Comparison of ENCODE assay signal across 11 cellular contexts in genomic region chr11:79304599-79305212, GRCh38.
DNase-seq lines count a peak whose midpoint lies in the region; TF ChIP-seq lines count a peak whose summit lies in the region.
"Had no signal": no experiment of that assay in that cellular context is flagged by ENCODE, and none has a peak within 500 bp of the region (broad histone marks: within the 10 kb centered on the region; RNA-seq: fewer than 3 reads in every experiment).

No MANE protein-coding gene starts in this region.

- H3K9ac ChIP-seq in mammary epithelial cell (ENCODE audit: insufficient read depth, low read length): no peak overlapping the region
- peak overlapping the region; percentile 33; the same call in 1 of the 2 replicates for H3K9ac ChIP-seq in MM.1S (ENCODE audit: low read length)

- in situ Hi-C loops in mammary epithelial cell (cut with MboI; ENCODE audit: low sequenced_read_pairs in 2 of 2): no loop called here

- H3K27me3 ChIP-seq in breast epithelium: no peaks in the 10 kb centered on the region
- no peaks in the 10 kb centered on the region for H3K27me3 ChIP-seq in mammary epithelial cell (ENCODE audit: insufficient read depth, low read length)
- H3K27me3 ChIP-seq in MM.1S (replicated peaks; ENCODE audit: insufficient read depth, low read length): no peaks in the 10 kb centered on the region
- H3K27me3 ChIP-seq in dorsolateral prefrontal cortex: peaks cover 0 to 6% (median 0%) of the 10 kb centered on the region in 45 donors
- H3K27me3 ChIP-seq in tibial nerve: no peaks in the 10 kb centered on the region
- no peaks in the 10 kb centered on the region for H3K27me3 ChIP-seq in adrenal gland
- H3K27me3 ChIP-seq in ascending aorta: no peaks in the 10 kb centered on the region
- H3K27me3 ChIP-seq: MG63 had no signal

- no peaks in the 10 kb centered on the region for H3K4me1 ChIP-seq in breast epithelium
- no peaks in the 10 kb centered on the region for H3K4me1 ChIP-seq in mammary epithelial cell (ENCODE audit: insufficient read depth, low read length)
- peaks cover 16% of the 10 kb centered on the region for H3K4me1 ChIP-seq in MM.1S (ENCODE audit: low read length)
- H3K4me1 ChIP-seq in tibial nerve: peaks cover 0 to 6% (median 0%) of the 10 kb centered on the region in 4 donors
- no peaks in the 10 kb centered on the region for H3K4me1 ChIP-seq in adrenal gland (replicated peaks in 1 of 2)
- no peaks in the 10 kb centered on the region for H3K4me1 ChIP-seq in ascending aorta

- H2AFZ ChIP-seq in mammary epithelial cell (ENCODE audit: low read depth, low read length) (no peak overlapping the region), MM.1S (ENCODE audit: low read length) (peak overlapping the region; percentile 74)

- no peak for TF ChIP-seq EP300 in tibial nerve (IDR thresholded peaks at IDR 0.05)

- H3K4me3 ChIP-seq in breast epithelium: no peak overlapping the region
- no peak overlapping the region for H3K4me3 ChIP-seq in mammary epithelial cell (replicated peaks in 1 of 3; ENCODE audit: insufficient read depth in 1 of 3, low read depth in 2 of 3, low read length in 3 of 3)
- H3K4me3 ChIP-seq in MM.1S (ENCODE audit: low read length): peak overlapping the region; percentile 39
- peak overlapping the region in 1 of 59 donors; percentile 1 for H3K4me3 ChIP-seq in dorsolateral prefrontal cortex
- H3K4me3 ChIP-seq in tibial nerve: no peak overlapping the region
- H3K4me3 ChIP-seq in adrenal gland: no peak overlapping the region
- H3K4me3 ChIP-seq in ascending aorta: no peak overlapping the region
- H3K4me3 ChIP-seq: MG63 had no signal

- 80% methylated on average over 4 of the region's 4 CpGs for whole genome bisulfite sequencing in mammary epithelial cell (ENCODE audit: low coverage, missing lambda C conversion rate)
- WGBS in tibial nerve, 2 donors: 41 to 45% methylated on average over 4 of the region's 4 CpGs
- 68 to 75% (median 68%) methylated on average over 4 of the region's 4 CpGs for WGBS in adrenal gland, 4 donors

- no peak for TF ChIP-seq CTCF in breast epithelium (IDR thresholded peaks at IDR 0.05)
- TF ChIP-seq CTCF in mammary epithelial cell (conservative IDR thresholded peaks at IDR 0.05 in 1 of 2, IDR thresholded peaks at IDR 0.05 in 1 of 2; ENCODE audit: extremely low read depth in 1 of 2, insufficient read depth in 1 of 2, low read depth in 1 of 2, low read length in 2 of 2): no peak
- TF ChIP-seq CTCF in MM.1S (IDR thresholded peaks at IDR 0.05; ENCODE audit: low read length): no peak
- no peak for TF ChIP-seq CTCF in dorsolateral prefrontal cortex (IDR thresholded peaks at IDR 0.05 in 54 of 56, conservative IDR thresholded peaks at IDR 0.05 in 2 of 56; ENCODE audit: low read depth in 1 of 56, partially characterized antibody in 56 of 56)
- TF ChIP-seq CTCF in tibial nerve (IDR thresholded peaks at IDR 0.05): no peak
- TF ChIP-seq CTCF in adrenal gland (IDR thresholded peaks at IDR 0.05): no peak
- no peak for TF ChIP-seq CTCF in ascending aorta (IDR thresholded peaks at IDR 0.05)

- DNase-seq in breast epithelium (ENCODE audit: low spot score in 2 of 2) (no peak), mammary epithelial cell (no peak), MM.1S (peak; percentile 79), dorsolateral prefrontal cortex (no peak), tibial nerve (ENCODE audit: low spot score in 2 of 2) (no peak), adrenal gland (no peak), kidney glomerular epithelial cell (lab: John Stamatoyannopoulos, UW) (no peak), ascending aorta (ENCODE audit: low spot score in 2 of 2) (no peak)
- DNase-seq: activated naive CD4-positive, alpha-beta T cell treated with Interleukin-2 at 50 U/mL for 16 hours; MG63; posterior cingulate gyrus had no signal

- TF ChIP-seq POLR2A in breast epithelium (IDR thresholded peaks at IDR 0.05) (no peak), tibial nerve (IDR thresholded peaks at IDR 0.05) (no peak), adrenal gland (IDR thresholded peaks at IDR 0.05) (no peak)

- H3K9me2 ChIP-seq in MM.1S (replicated peaks; ENCODE audit: insufficient read depth, low read length): no peaks in the 10 kb centered on the region

- no TSS peak for BruUV-seq in mammary epithelial cell (replicated peaks; lab: Mats Ljungman, UMichigan)

- H3K4me2 ChIP-seq in mammary epithelial cell (ENCODE audit: insufficient read depth, low read depth, low read length) (no peak overlapping the region), MM.1S (ENCODE audit: low read depth, low read length) (peak overlapping the region; percentile 70)

- H3K79me2 ChIP-seq in mammary epithelial cell (ENCODE audit: insufficient read depth, low read length): no peaks in the 10 kb centered on the region
- no peaks in the 10 kb centered on the region for H3K79me2 ChIP-seq in MM.1S (ENCODE audit: low read length)

- H3K9me3 ChIP-seq in breast epithelium (no peaks in the 10 kb centered on the region), mammary epithelial cell (replicated peaks; ENCODE audit: insufficient read depth, low read length) (no peaks in the 10 kb centered on the region), MM.1S (replicated peaks; ENCODE audit: insufficient read depth, low read length) (no peaks in the 10 kb centered on the region), tibial nerve (no peaks in the 10 kb centered on the region), adrenal gland (replicated peaks in 1 of 3) (no peaks in the 10 kb centered on the region), ascending aorta (no peaks in the 10 kb centered on the region)
- H3K9me3 ChIP-seq: MG63 had no signal

- intact Hi-C loops in breast epithelium (cut with DNase I; ENCODE audit: low total_unique reads): no loop called here
- intact Hi-C loops in mammary epithelial cell (cut with micrococcal nuclease): no loop called here
- intact Hi-C loops in dorsolateral prefrontal cortex (cut with DNase I): no loop called here
- intact Hi-C loops in adrenal gland (cut with DNase I): no loop called here
- intact Hi-C loops in ascending aorta (cut with DNase I): no loop called here

- CTCF ChIA-PET in mammary epithelial cell (lab: Charles Lee; ENCODE audit: low non-redundant PET): no interaction called here

- peaks cover 10% of the 10 kb centered on the region for H3F3A ChIP-seq in MM.1S (ENCODE audit: insufficient read depth, low read length)

- H4K20me1 ChIP-seq in mammary epithelial cell (ENCODE audit: insufficient read depth, low read length): no peaks in the 10 kb centered on the region
- H4K20me1 ChIP-seq in MM.1S (ENCODE audit: insufficient read depth, low read length): no peaks in the 10 kb centered on the region

- H3K27ac ChIP-seq in breast epithelium (peak overlapping the region; percentile 38 to 61), mammary epithelial cell (ENCODE audit: insufficient read depth, low read depth, low read length) (no peak overlapping the region), MM.1S (ENCODE audit: low read length) (peak overlapping the region; percentile 82), dorsolateral prefrontal cortex (peak overlapping the region in 34 of 59 donors; percentile 10 to 72 (median 49)), tibial nerve (peak overlapping the region in 3 of 4 donors; percentile 1 to 68 (median 25)), adrenal gland (no peak overlapping the region), ascending aorta (no peak overlapping the region)

- dilution Hi-C loops in mammary epithelial cell (cut with HindIII; ENCODE audit: low sequenced_read_pairs): no loop called here

- H3K36me3 ChIP-seq in breast epithelium (no peaks in the 10 kb centered on the region), mammary epithelial cell (ENCODE audit: insufficient read depth, low read length) (no peaks in the 10 kb centered on the region), MM.1S (replicated peaks; ENCODE audit: insufficient read depth, low read length) (no peaks in the 10 kb centered on the region), tibial nerve (no peaks in the 10 kb centered on the region), adrenal gland (replicated peaks in 1 of 2) (no peaks in the 10 kb centered on the region), ascending aorta (no peaks in the 10 kb centered on the region)
- H3K36me3 ChIP-seq: MG63 had no signal

Comparison
In these comparisons a context has a peak if more than half of its experiments do, and no peak if none do; other contexts are left out.
1. H3K27ac ChIP-seq: peak in breast epithelium (2 of 2), MM.1S (single experiment), dorsolateral prefrontal cortex (34 of 59) and tibial nerve (3 of 4); none in mammary epithelial cell (single experiment), adrenal gland (0 of 5) and ascending aorta (0 of 2).